13 cellular contexts compared by ENCODE assay signal in genomic region chr18:8989017-8989416, GRCh38.
DNase-seq lines count a peak whose midpoint lies in the region; ATAC-seq and TF ChIP-seq lines count a peak whose summit lies in the region.
"Had no signal": no experiment of that assay in that cellular context is flagged by ENCODE, and none has a peak within 500 bp of the region (broad histone marks: within the 10 kb centered on the region; RNA-seq: fewer than 3 reads in every experiment).

No MANE protein-coding gene starts in this region.

- H3K27ac Mint-ChIP-seq in activated naive CD4-positive, alpha-beta T cell treated with anti-CD3 and anti-CD28 coated beads, Interleukin-2, amount 10 ng/mL, durations not matched to agents 7 days and 5 days, result no peak overlapping the region
- H3K27ac Mint-ChIP-seq in activated T-cell treated with anti-CD3 and anti-CD28 coated beads, Interleukin-2, amount 50 U/mL, for 24 hours, result no peak overlapping the region
- H3K27ac Mint-ChIP-seq: CD4-positive, alpha-beta memory T cell had no signal

- intact Hi-C loops in right lobe of liver (cut with DNase I), result loop anchor here in 1 of 2 donors (10.0 kb wide), 1 partner anchor 284 kb away; the partner anchor contains the start of gene MTCL1

- H3K4me1 ChIP-seq in right lobe of liver, result peaks cover 0 to 28% (median 12%) of the 10 kb centered on the region in 4 donors
- H3K4me1 ChIP-seq: Peyer's patch had no signal

- WGBS in right lobe of liver (ENCODE audit: insufficient coverage, low coverage, low lambda C conversion rate, missing lambda C conversion rate), result 5% methylated on average over 5 of the region's 5 CpGs

- H3K36me3 ChIP-seq in right lobe of liver, result no peaks in the 10 kb centered on the region
- H3K36me3 ChIP-seq: MG63, Peyer's patch had no signal

- H3K36me3 Mint-ChIP-seq in activated naive CD4-positive, alpha-beta T cell treated with anti-CD3 and anti-CD28 coated beads, Interleukin-2, amount 10 ng/mL, durations not matched to agents 7 days and 5 days, result no peaks in the 10 kb centered on the region
- H3K36me3 Mint-ChIP-seq in activated T-cell treated with anti-CD3 and anti-CD28 coated beads, Interleukin-2, amount 50 U/mL, for 24 hours (ENCODE audit: low read depth), result no peaks in the 10 kb centered on the region
- H3K36me3 Mint-ChIP-seq: CD4-positive, alpha-beta memory T cell had no signal

- no peaks in the 10 kb centered on the region for H3K27me3 ChIP-seq in right lobe of liver
- H3K27me3 ChIP-seq: MG63, Peyer's patch had no signal

- peak overlapping the region; percentile 62 to 97 (median 73) for H3K27ac ChIP-seq in right lobe of liver
- H3K27ac ChIP-seq: KMS-11, Peyer's patch had no signal

- H3K9me3 Mint-ChIP-seq in activated naive CD4-positive, alpha-beta T cell treated with anti-CD3 and anti-CD28 coated beads, Interleukin-2, amount 10 ng/mL, durations not matched to agents 7 days and 5 days, result no peaks in the 10 kb centered on the region
- no peaks in the 10 kb centered on the region for H3K9me3 Mint-ChIP-seq in activated T-cell treated with anti-CD3 and anti-CD28 coated beads, Interleukin-2, amount 50 U/mL, for 24 hours
- H3K9me3 Mint-ChIP-seq: CD4-positive, alpha-beta memory T cell had no signal

- H3K9me3 ChIP-seq in right lobe of liver, result no peaks in the 10 kb centered on the region
- H3K9me3 ChIP-seq: MG63, Peyer's patch had no signal

- ATAC-seq in right lobe of liver, result peak; percentile 7 to 55 (median 40)

- in situ Hi-C loops in G401 (cut with HindIII; ENCODE audit: low sequenced_read_pairs), result no loop called here

- H3K4me3 ChIP-seq in GM12865 (ENCODE audit: low read depth, low read length) (no peak overlapping the region), right lobe of liver (no peak overlapping the region)
- H3K4me3 ChIP-seq: MG63, Peyer's patch had no signal

- H3K4me1 Mint-ChIP-seq in activated naive CD4-positive, alpha-beta T cell treated with anti-CD3 and anti-CD28 coated beads, Interleukin-2, amount 10 ng/mL, durations not matched to agents 7 days and 5 days, result no peaks in the 10 kb centered on the region
- H3K4me1 Mint-ChIP-seq in activated T-cell treated with anti-CD3 and anti-CD28 coated beads, Interleukin-2, amount 50 U/mL, for 24 hours (ENCODE audit: low read depth), result peaks cover 3% of the 10 kb centered on the region
- H3K4me1 Mint-ChIP-seq: CD4-positive, alpha-beta memory T cell had no signal

- H3K4me3 Mint-ChIP-seq in activated naive CD4-positive, alpha-beta T cell treated with anti-CD3 and anti-CD28 coated beads, Interleukin-2, amount 10 ng/mL, durations not matched to agents 7 days and 5 days, result no peak overlapping the region
- no peak overlapping the region for H3K4me3 Mint-ChIP-seq in activated T-cell treated with anti-CD3 and anti-CD28 coated beads, Interleukin-2, amount 50 U/mL, for 24 hours
- H3K4me3 Mint-ChIP-seq: CD4-positive, alpha-beta memory T cell had no signal

- TF ChIP-seq POLR2A in right lobe of liver (IDR thresholded peaks at IDR 0.05), result no peak

- CTCF ChIA-PET in activated naive CD4-positive, alpha-beta T cell treated with anti-CD3 and anti-CD28 coated beads, Interleukin-2, amount 10 ng/mL, durations not matched to agents 7 days and 5 days (lab: Charles Lee), result interaction anchor here (0.9 to 3.3 kb wide), 5 partner anchors 82 to 344 kb away, joined by 3 to 31 read pairs (median 3); no protein-coding TSS in a partner anchor

- DNase-seq in GM12865 (ENCODE audit: low read depth) (peak; percentile 38), MV-4-11 (lab: John Stamatoyannopoulos, UW) (peak; percentile 54), SIG-M5 (lab: John Stamatoyannopoulos, UW) (peak; percentile 30), right lobe of liver (peak in 1 of 3 donors; percentile 51), DMS114 treated with DMSO at 0.1 percent for 48 hours (lab: John Stamatoyannopoulos, UW; ENCODE audit: unreplicated experiment) (no peak), G401 (ENCODE audit: low spot score) (no peak)
- DNase-seq in activated naive CD4-positive, alpha-beta T cell treated with anti-CD3 and anti-CD28 coated beads, Interleukin-2, amount 10 ng/mL, durations not matched to agents 7 days and 5 days, result no peak
- no peak for DNase-seq in activated T-cell treated with anti-CD3 and anti-CD28 coated beads, Interleukin-2, amount 50 U/mL, for 24 hours
- DNase-seq: GOT3 had no signal

- H3K27me3 Mint-ChIP-seq in activated naive CD4-positive, alpha-beta T cell treated with anti-CD3 and anti-CD28 coated beads, Interleukin-2, amount 10 ng/mL, durations not matched to agents 7 days and 5 days, result peaks cover 28% of the 10 kb centered on the region
- peaks cover 16% of the 10 kb centered on the region for H3K27me3 Mint-ChIP-seq in activated T-cell treated with anti-CD3 and anti-CD28 coated beads, Interleukin-2, amount 50 U/mL, for 24 hours

- TF ChIP-seq CTCF in GM12865 (IDR thresholded peaks at IDR 0.05; ENCODE audit: insufficient read depth, low read depth, low read length, missing control alignments) (no peak), right lobe of liver (IDR thresholded peaks at IDR 0.05) (no peak)

Comparison
In these comparisons a context has a peak if more than half of its experiments do, and no peak if none do; other contexts are left out.
1. DNase-seq: peak in GM12865 (single experiment), MV-4-11 (single experiment) and SIG-M5 (single experiment); none in activated naive CD4-positive, alpha-beta T cell treated with anti-CD3 and anti-CD28 coated beads, Interleukin-2, amount 10 ng/mL, durations not matched to agents 7 days and 5 days (single experiment), DMS114 treated with DMSO at 0.1 percent for 48 hours (single experiment), activated T-cell treated with anti-CD3 and anti-CD28 coated beads, Interleukin-2, amount 50 U/mL, for 24 hours (single experiment) and G401 (single experiment).